In genomic region chr1:16217061-16217785, GRCh38 we compare ENCODE assay signal across 8 cellular contexts. TPM values are rescaled to one million over a fixed set of nuclear protein-coding genes. Genes with fewer than 3 reads are reported as not detected.
A peak's percentile ranks its signal among the peaks of the same experiment; 100 is the strongest.
DNase-seq lines count a peak whose midpoint lies in the region; ATAC-seq, FAIRE-seq and TF ChIP-seq lines count a peak whose summit lies in the region.

No MANE protein-coding gene starts in this region.

- POLR2A ChIA-PET in A549 (lab: Yijun Ruan, JAX): interaction anchor here (0.6 to 1.8 kb wide), 3 partner anchors 11 to 142 kb away, joined by 3 to 29 read pairs (median 3); no protein-coding TSS in a partner anchor

- DNase-seq in A549 (ENCODE audit: low read depth in 1 of 2, low spot score in 1 of 2) (peak; percentile 66 to 96), NCI-H2227 (lab: John Stamatoyannopoulos, UW; ENCODE audit: unreplicated experiment) (peak; percentile 97), cerebellar cortex (ENCODE audit: low spot score) (peak; percentile 95), kidney (peak; percentile 100)
- DNase-seq in stimulated activated CD4-positive, alpha-beta T cell treated with anti-CD3 and anti-CD28 coated beads, Interleukin-12 subunit alpha, Interleukin-12 subunit beta, amount 100 ng/mL, for 4 hours: peak; percentile 93

- H3K9me3 ChIP-seq in A549: no peaks in the 10 kb centered on the region
- H3K9me3 ChIP-seq in kidney (ENCODE audit: control insufficient read depth in 1 of 2, low read length in 2 of 2): no peaks in the 10 kb centered on the region

- H3K4me2 ChIP-seq in A549: peak overlapping the region; percentile 94

- no peak for TF ChIP-seq EP300 in A549 (IDR thresholded peaks at IDR 0.05)

- 30% methylated on average over 18 of the region's 46 CpGs for WGBS in A549 (ENCODE audit: missing lambda C conversion rate)

- TF ChIP-seq CTCF in A549 (IDR thresholded peaks at IDR 0.05) (no peak), kidney (IDR thresholded peaks at IDR 0.05; ENCODE audit: borderline replicate concordance, extremely low read depth, insufficient read depth) (no peak)

- no peak for TF ChIP-seq POLR2A in A549 (IDR thresholded peaks at IDR 0.05; ENCODE audit: low read length)

- peak overlapping the region; percentile 70 to 83 for H3K27ac ChIP-seq in A549
- H3K27ac ChIP-seq in kidney (ENCODE audit: low read depth in 2 of 2, low read length in 2 of 2): peak overlapping the region; percentile 48 to 67

- H3K4me1 ChIP-seq in A549: peaks cover 5% of the 10 kb centered on the region; the same call in 2 of the 3 replicates
- peaks cover 0 to 13% of the 10 kb centered on the region in 2 donors for H3K4me1 ChIP-seq in kidney (ENCODE audit: control insufficient read depth in 1 of 2, insufficient read depth in 1 of 2, low read depth in 1 of 2, low read length in 2 of 2)

- no peak for TF ChIP-seq RAD21 in A549 (conservative IDR thresholded peaks at IDR 0.05 in 1 of 2, IDR thresholded peaks at IDR 0.05 in 1 of 2)

- H3K4me3 ChIP-seq in A549: peak overlapping the region; percentile 46
- H3K4me3 ChIP-seq in kidney (ENCODE audit: low read length in 2 of 2): peak overlapping the region; percentile 71 to 73

- intact Hi-C loops in kidney (cut with DNase I): no loop called here

- CTCF ChIA-PET in A549 (lab: Yijun Ruan, JAX): interaction anchor here (1.4 to 2.4 kb wide), 3 partner anchors 12 to 27 kb away, joined by 4 to 10 read pairs (median 9); no protein-coding TSS in a partner anchor

- peak; percentile 95 to 98 for ATAC-seq in A549
- ATAC-seq in GM18861 (IDR thresholded peaks at IDR 0.05; ENCODE audit: unreplicated experiment): peak; percentile 86
- peak; percentile 81 for ATAC-seq in HG03097 (IDR thresholded peaks at IDR 0.05; ENCODE audit: low FRiP score, unreplicated experiment)
- ATAC-seq in activated CD4-positive, CD25-positive, alpha-beta regulatory T cell treated with anti-CD3 and anti-CD28 coated beads, Interleukin-2, amount 50 U/mL, for 24 hours: peak; percentile 95 to 96

- H3K36me3 ChIP-seq in kidney (ENCODE audit: control insufficient read depth in 1 of 2, insufficient read depth in 2 of 2, low read length in 2 of 2): no peaks in the 10 kb centered on the region

- FAIRE-seq in A549 (lab: Jason Lieb, UNC) (no peak), kidney (lab: Jason Lieb, UNC) (no peak)

- peak overlapping the region; percentile 59 to 61 for H3K9ac ChIP-seq in kidney (ENCODE audit: low read length in 2 of 2)

TF ChIP-seq in A549, 52 proteins besides CTCF, POLR2A, EP300 and RAD21:
- TF ChIP-seq ESRRA (IDR thresholded peaks at IDR 0.05; ENCODE audit: borderline replicate concordance, low read length) (no peak), GATA3 (IDR thresholded peaks at IDR 0.05; ENCODE audit: borderline replicate concordance) (no peak), RCOR1 (IDR thresholded peaks at IDR 0.05; ENCODE audit: low read depth, low read length) (no peak), CBX8 (IDR thresholded peaks at IDR 0.05) (no peak), FOSL2 (IDR thresholded peaks at IDR 0.05) (no peak), FOSL2 (CRISPR knock-in tag; IDR thresholded peaks at IDR 0.05) (no peak)
TF ChIP-seq in A549: peak in this region for 0.

RNA-seq across cellular contexts. Expression of gene ARHGEF19, which starts 4.8 kb away (rescaled TPM):
- polyA plus RNA-seq in A549 (2011; rRNA removed) (6.1 and 6.7 TPM in 2 replicates), A549 (2017; fragmentation: RNase III; extraction: RNeasy Plus Mini Kit Qiagen cat#74134 plus additional on column Dnase treatment) (7.6 to 9.5 TPM (median 9.2 TPM) in 3 replicates), kidney (ENCODE audit: insufficient read depth, low read depth, low replicate concordance) (3.5 TPM)
- polyA plus RNA-seq in A549 (2012; cell fraction: cytosol; rRNA removed): 9.2 and 11.2 TPM in 2 replicates
- polyA plus RNA-seq in A549 (2012; cell fraction: nucleus; rRNA removed): 25.8 and 26.3 TPM in 2 replicates
- 3.2 and 4.2 TPM in 2 replicates for polyA minus RNA-seq in A549 (2011; rRNA and poly(A)+ RNA removed)
- total RNA-seq in kidney: 8.2 TPM

RNA-seq across cellular contexts. Expression of gene CPLANE2, which starts 19.8 kb away (rescaled TPM):
- polyA plus RNA-seq in A549 (2011; rRNA removed) (2.4 and 3.6 TPM in 2 replicates), A549 (2017; fragmentation: RNase III; extraction: RNeasy Plus Mini Kit Qiagen cat#74134 plus additional on column Dnase treatment) (2.6 to 3.7 TPM (median 2.8 TPM) in 3 replicates), kidney (ENCODE audit: insufficient read depth, low read depth, low replicate concordance) (7.9 TPM)
- polyA plus RNA-seq in A549 (2012; cell fraction: cytosol; rRNA removed): 3.5 and 5.1 TPM in 2 replicates
- 5.7 and 6.7 TPM in 2 replicates for polyA plus RNA-seq in A549 (2012; cell fraction: nucleus; rRNA removed)
- polyA minus RNA-seq in A549 (2011; rRNA and poly(A)+ RNA removed): 5.3 and 14.1 TPM in 2 replicates
- total RNA-seq in kidney: 9.4 TPM

Comparison
In these comparisons a context has a peak if more than half of its experiments do, and no peak if none do; other contexts are left out.
1. Peak in every context shown above with its lines: DNase-seq, ATAC-seq, H3K4me3 ChIP-seq and H3K27ac ChIP-seq.